ENCODE assay signal across 3 cellular contexts in genomic region chr3:150995510-150995909, GRCh38.
TF ChIP-seq lines count a peak whose summit lies in the region.

No MANE protein-coding gene starts in this region.

TF ChIP-seq in A549, 52 proteins besides CTCF, POLR2A, EP300 and RAD21:
- TF ChIP-seq MAFK (IDR thresholded peaks at IDR 0.05; ENCODE audit: partially characterized antibody): peak; percentile 58
- TF ChIP-seq, protein P1, sequence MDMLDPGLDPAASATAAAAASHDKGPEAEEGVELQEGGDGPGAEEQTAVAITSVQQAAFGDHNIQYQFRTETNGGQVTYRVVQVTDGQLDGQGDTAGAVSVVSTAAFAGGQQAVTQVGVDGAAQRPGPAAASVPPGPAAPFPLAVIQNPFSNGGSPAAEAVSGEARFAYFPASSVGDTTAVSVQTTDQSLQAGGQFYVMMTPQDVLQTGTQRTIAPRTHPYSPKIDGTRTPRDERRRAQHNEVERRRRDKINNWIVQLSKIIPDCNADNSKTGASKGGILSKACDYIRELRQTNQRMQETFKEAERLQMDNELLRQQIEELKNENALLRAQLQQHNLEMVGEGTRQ (IDR thresholded peaks at IDR 0.05): no peak

TF ChIP-seq in IMR-90, 13 proteins besides CTCF, POLR2A, EP300 and RAD21:
- TF ChIP-seq RCOR1 (IDR thresholded peaks at IDR 0.05; ENCODE audit: insufficient replicate concordance, low read length) (no peak), MAFK (IDR thresholded peaks at IDR 0.05; ENCODE audit: low read depth, low read length) (peak; percentile 42)

TF ChIP-seq in HepG2, 621 proteins besides CTCF, POLR2A, EP300 and RAD21:
- TF ChIP-seq ZNF543 (CRISPR knock-in tag; IDR thresholded peaks at IDR 0.05) (no peak), MAFF (IDR thresholded peaks at IDR 0.05; ENCODE audit: low read depth, low read length) (peak; percentile 62), ZNF333 (CRISPR knock-in tag; IDR thresholded peaks at IDR 0.05; ENCODE audit: borderline replicate concordance) (no peak), MAFK (conservative IDR thresholded peaks at IDR 0.05 in 1 of 2, IDR thresholded peaks at IDR 0.05 in 1 of 2; ENCODE audit: low read length in 2 of 2) (peak; percentile 67 to 76), HIVEP1 (CRISPR knock-in tag; IDR thresholded peaks at IDR 0.05) (no peak), ZBTB7A (CRISPR knock-in tag; IDR thresholded peaks at IDR 0.05) (no peak)
